ENCODE assay signal across 2 cellular contexts in the genomic region with DNA sequence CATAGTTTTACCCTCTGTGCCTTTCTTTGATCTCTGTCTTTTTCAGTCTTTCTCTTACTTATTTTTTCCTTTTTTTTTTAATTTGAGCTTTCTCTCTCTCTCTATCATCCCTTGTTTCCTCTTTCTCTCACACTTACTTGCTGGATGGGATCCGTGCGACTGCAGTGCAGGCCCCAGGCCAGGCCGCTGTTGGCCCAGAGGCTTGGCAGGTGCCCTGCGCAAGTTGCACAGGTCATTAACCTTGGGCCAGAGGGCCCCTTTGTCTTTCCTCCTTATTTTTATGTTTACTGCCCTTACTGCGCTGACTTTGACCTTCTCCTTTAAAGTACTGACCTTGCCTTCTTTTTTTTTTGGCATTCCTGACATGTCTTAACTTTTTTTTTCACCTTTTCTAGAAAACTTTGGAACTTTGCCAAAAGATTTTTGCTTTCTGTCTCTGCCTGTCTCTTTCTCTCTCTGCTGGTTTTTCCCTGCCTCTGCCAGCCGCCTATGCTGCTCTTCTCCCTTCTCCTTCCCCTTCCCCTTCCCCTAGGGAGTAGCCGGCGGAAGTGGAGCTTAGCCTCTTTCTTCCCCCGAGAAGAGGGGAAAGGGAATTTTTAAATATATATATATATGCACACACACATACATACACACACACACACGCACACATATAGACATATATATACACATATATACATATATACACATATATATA.
TF ChIP-seq lines count a peak whose summit lies in the region.

No MANE protein-coding gene starts in this region.

TF ChIP-seq in K562, 482 proteins besides CTCF, POLR2A, EP300 and RAD21:
- TF ChIP-seq XRCC5 (IDR thresholded peaks at IDR 0.05; ENCODE audit: low read depth, low read length) (no peak), NFIC (IDR thresholded peaks at IDR 0.05) (peak; percentile 77)

TF ChIP-seq in HepG2, 621 proteins besides CTCF, POLR2A, EP300 and RAD21:
- TF ChIP-seq, protein P1, sequence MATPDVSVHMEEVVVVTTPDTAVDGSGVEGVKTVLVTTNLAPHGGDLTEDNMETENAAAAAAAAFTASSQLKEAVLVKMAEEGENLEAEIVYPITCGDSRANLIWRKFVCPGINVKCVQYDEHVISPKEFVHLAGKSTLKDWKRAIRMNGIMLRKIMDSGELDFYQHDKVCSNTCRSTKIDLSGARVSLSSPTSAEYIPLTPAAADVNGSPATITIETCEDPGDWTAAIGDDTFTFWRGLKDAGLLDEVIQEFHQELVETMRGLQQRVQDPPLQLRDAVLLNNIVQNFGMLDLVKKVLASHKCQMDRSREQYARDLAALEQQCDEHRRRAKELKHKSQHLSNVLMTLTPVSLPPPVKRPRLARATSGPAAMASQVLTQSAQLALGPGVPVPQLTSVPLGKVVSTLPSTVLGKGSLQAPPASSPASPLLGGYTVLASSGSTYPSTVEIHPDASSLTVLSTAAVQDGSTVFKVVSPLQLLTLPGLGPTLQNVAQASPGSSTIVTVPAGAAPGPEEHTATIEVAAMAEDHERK (CRISPR knock-in tag; IDR thresholded peaks at IDR 0.05; ENCODE audit: low read depth) = no peak
- peak; percentile 35; the same call in 1 of the 2 replicates for TF ChIP-seq NR2F6 (IDR thresholded peaks at IDR 0.05)
- no peak for TF ChIP-seq NR2F6 (CRISPR knock-in tag; IDR thresholded peaks at IDR 0.05)
- TF ChIP-seq SOX5 (CRISPR knock-in tag; IDR thresholded peaks at IDR 0.05; ENCODE audit: borderline replicate concordance) = peak; percentile 30; the same call in 1 of the 2 replicates
- TF ChIP-seq ZBTB42 (CRISPR knock-in tag; IDR thresholded peaks at IDR 0.05) = no peak
- TF ChIP-seq ZNF337 (CRISPR knock-in tag; IDR thresholded peaks at IDR 0.05; ENCODE audit: borderline replicate concordance, low read depth) = no peak
- TF ChIP-seq, protein P2, sequence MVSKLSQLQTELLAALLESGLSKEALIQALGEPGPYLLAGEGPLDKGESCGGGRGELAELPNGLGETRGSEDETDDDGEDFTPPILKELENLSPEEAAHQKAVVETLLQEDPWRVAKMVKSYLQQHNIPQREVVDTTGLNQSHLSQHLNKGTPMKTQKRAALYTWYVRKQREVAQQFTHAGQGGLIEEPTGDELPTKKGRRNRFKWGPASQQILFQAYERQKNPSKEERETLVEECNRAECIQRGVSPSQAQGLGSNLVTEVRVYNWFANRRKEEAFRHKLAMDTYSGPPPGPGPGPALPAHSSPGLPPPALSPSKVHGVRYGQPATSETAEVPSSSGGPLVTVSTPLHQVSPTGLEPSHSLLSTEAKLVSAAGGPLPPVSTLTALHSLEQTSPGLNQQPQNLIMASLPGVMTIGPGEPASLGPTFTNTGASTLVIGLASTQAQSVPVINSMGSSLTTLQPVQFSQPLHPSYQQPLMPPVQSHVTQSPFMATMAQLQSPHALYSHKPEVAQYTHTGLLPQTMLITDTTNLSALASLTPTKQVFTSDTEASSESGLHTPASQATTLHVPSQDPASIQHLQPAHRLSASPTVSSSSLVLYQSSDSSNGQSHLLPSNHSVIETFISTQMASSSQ (IDR thresholded peaks at IDR 0.05; ENCODE audit: low read depth) = no peak
- TF ChIP-seq, protein P2 (CRISPR knock-in tag; IDR thresholded peaks at IDR 0.05; ENCODE audit: borderline replicate concordance) = no peak
- TF ChIP-seq FOXP1 (IDR thresholded peaks at IDR 0.05) = no peak
- peak; percentile 22; the same call in 1 of the 2 replicates for TF ChIP-seq FOXP1 (CRISPR knock-in tag; IDR thresholded peaks at IDR 0.05)
- TF ChIP-seq CHCHD3 (CRISPR knock-in tag; IDR thresholded peaks at IDR 0.05) = no peak
- TF ChIP-seq BCL6 (CRISPR knock-in tag; IDR thresholded peaks at IDR 0.05) = peak; percentile 61
- TF ChIP-seq ZNF276 (CRISPR knock-in tag; IDR thresholded peaks at IDR 0.05; ENCODE audit: low read depth) = no peak
- no peak for TF ChIP-seq ZNF784 (CRISPR knock-in tag; IDR thresholded peaks at IDR 0.05; ENCODE audit: borderline replicate concordance)
- TF ChIP-seq ZNF792 (CRISPR knock-in tag; IDR thresholded peaks at IDR 0.05) = no peak
- no peak for TF ChIP-seq CENPX (CRISPR knock-in tag; IDR thresholded peaks at IDR 0.05)
- TF ChIP-seq ZEB1 (IDR thresholded peaks at IDR 0.05; ENCODE audit: insufficient replicate concordance, low read depth) = no peak
- no peak for TF ChIP-seq TEAD2 (CRISPR knock-in tag; IDR thresholded peaks at IDR 0.05)
- TF ChIP-seq, protein P3, sequence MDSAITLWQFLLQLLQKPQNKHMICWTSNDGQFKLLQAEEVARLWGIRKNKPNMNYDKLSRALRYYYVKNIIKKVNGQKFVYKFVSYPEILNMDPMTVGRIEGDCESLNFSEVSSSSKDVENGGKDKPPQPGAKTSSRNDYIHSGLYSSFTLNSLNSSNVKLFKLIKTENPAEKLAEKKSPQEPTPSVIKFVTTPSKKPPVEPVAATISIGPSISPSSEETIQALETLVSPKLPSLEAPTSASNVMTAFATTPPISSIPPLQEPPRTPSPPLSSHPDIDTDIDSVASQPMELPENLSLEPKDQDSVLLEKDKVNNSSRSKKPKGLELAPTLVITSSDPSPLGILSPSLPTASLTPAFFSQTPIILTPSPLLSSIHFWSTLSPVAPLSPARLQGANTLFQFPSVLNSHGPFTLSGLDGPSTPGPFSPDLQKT (CRISPR knock-in tag; IDR thresholded peaks at IDR 0.05; ENCODE audit: borderline replicate concordance) = no peak
- TF ChIP-seq SOX6 (IDR thresholded peaks at IDR 0.05) = no peak
- peak; percentile 36; the same call in 1 of the 2 replicates for TF ChIP-seq SOX6 (CRISPR knock-in tag; IDR thresholded peaks at IDR 0.05)
- TF ChIP-seq SOX13 (IDR thresholded peaks at IDR 0.05) = no peak
- TF ChIP-seq SOX13 (CRISPR knock-in tag; conservative IDR thresholded peaks at IDR 0.05 in 1 of 2, IDR thresholded peaks at IDR 0.05 in 1 of 2) = peak in 1 of 2 experiments; percentile 45; a peak in 1 of 4 replicates
- TF ChIP-seq SMAD9 (CRISPR knock-in tag; IDR thresholded peaks at IDR 0.05) = no peak
- TF ChIP-seq MAFG (CRISPR knock-in tag; IDR thresholded peaks at IDR 0.05) = no peak
- peak; percentile 36; the same call in 1 of the 2 replicates for TF ChIP-seq LCORL (IDR thresholded peaks at IDR 0.05)
- no peak for TF ChIP-seq LCORL (CRISPR knock-in tag; IDR thresholded peaks at IDR 0.05)
- TF ChIP-seq, protein P4, sequence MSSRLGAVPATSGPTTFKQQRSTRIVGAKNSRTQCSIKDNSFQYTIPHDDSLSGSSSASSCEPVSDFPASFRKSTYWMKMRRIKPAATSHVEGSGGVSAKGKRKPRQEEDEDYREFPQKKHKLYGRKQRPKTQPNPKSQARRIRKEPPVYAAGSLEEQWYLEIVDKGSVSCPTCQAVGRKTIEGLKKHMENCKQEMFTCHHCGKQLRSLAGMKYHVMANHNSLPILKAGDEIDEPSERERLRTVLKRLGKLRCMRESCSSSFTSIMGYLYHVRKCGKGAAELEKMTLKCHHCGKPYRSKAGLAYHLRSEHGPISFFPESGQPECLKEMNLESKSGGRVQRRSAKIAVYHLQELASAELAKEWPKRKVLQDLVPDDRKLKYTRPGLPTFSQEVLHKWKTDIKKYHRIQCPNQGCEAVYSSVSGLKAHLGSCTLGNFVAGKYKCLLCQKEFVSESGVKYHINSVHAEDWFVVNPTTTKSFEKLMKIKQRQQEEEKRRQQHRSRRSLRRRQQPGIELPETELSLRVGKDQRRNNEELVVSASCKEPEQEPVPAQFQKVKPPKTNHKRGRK (CRISPR knock-in tag; IDR thresholded peaks at IDR 0.05) = 0 out of 2 replicates have a peak, but pooled peaks have one; percentile 45
- TF ChIP-seq ZBTB7B (CRISPR knock-in tag; IDR thresholded peaks at IDR 0.05) = no peak
- TF ChIP-seq, protein P5, sequence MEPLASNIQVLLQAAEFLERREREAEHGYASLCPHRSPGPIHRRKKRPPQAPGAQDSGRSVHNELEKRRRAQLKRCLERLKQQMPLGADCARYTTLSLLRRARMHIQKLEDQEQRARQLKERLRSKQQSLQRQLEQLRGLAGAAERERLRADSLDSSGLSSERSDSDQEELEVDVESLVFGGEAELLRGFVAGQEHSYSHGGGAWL (CRISPR knock-in tag; IDR thresholded peaks at IDR 0.05) = no peak
TF ChIP-seq in HepG2: peak in this region for 8.
